In the genomic region with DNA sequence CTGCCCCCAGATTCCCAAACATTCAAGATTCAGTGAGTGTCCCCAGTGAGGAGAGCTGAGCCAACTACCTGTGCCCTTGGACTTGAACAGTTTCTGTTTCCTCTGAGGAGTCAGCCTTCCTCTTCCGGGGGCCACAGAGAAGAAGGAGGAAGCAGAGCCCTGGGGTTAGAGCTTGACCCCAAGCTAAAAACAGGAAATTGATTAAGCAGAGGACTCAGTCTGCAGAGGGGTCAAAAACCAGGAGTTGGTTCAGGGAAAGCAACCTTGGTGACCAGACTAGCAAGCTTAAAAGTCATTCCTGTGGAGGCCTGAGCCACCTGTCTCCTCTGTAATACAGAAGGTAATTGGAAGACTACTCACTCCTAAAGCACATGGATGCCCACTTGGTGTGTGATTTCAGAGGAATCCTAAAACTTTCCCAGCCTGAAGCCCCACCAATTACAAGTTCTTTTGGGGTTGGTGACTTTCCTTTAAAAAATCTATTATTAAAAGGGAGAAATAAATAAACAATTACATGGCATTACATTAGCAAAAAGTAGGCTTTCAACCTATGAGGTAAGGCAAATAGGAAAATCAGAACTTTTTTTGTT, we compare ENCODE assay signal across 1 cellular context.
TF ChIP-seq lines count a peak whose summit lies in the region.

No MANE protein-coding gene starts in this region.

TF ChIP-seq in HepG2, 621 proteins besides CTCF, POLR2A, EP300 and RAD21 (continued from another document and continues in another):
- TF ChIP-seq ZNF75D (CRISPR knock-in tag; IDR thresholded peaks at IDR 0.05; ENCODE audit: borderline replicate concordance) (no peak), ISL2 (CRISPR knock-in tag; IDR thresholded peaks at IDR 0.05) (peak; percentile 86), ZNF720 (CRISPR knock-in tag; IDR thresholded peaks at IDR 0.05) (no peak), ZNF607 (CRISPR knock-in tag; IDR thresholded peaks at IDR 0.05; ENCODE audit: borderline replicate concordance) (no peak), BATF2 (CRISPR knock-in tag; IDR thresholded peaks at IDR 0.05) (no peak), PAX8 (CRISPR knock-in tag; IDR thresholded peaks at IDR 0.05; ENCODE audit: borderline replicate concordance) (no peak), SP140L (CRISPR knock-in tag; IDR thresholded peaks at IDR 0.05; ENCODE audit: borderline replicate concordance) (no peak), ZNF839 (CRISPR knock-in tag; IDR thresholded peaks at IDR 0.05; ENCODE audit: borderline replicate concordance) (no peak), SKI (IDR thresholded peaks at IDR 0.05; ENCODE audit: partially characterized antibody) (no peak), ZBTB26 (CRISPR knock-in tag; IDR thresholded peaks at IDR 0.05; ENCODE audit: borderline replicate concordance) (no peak), ZNF382 (CRISPR knock-in tag; IDR thresholded peaks at IDR 0.05; ENCODE audit: borderline replicate concordance) (no peak), ZNF34 (CRISPR knock-in tag; IDR thresholded peaks at IDR 0.05; ENCODE audit: borderline replicate concordance) (no peak), CREM (IDR thresholded peaks at IDR 0.05) (peak; percentile 58; the same call in 1 of the 2 replicates), CREM (CRISPR knock-in tag; IDR thresholded peaks at IDR 0.05) (no peak), CEBPG (CRISPR knock-in tag; IDR thresholded peaks at IDR 0.05) (peak; percentile 43), STAG1 (CRISPR knock-in tag; IDR thresholded peaks at IDR 0.05) (0 out of 2 replicates have a peak, but pooled peaks have one; percentile 14), SATB2 (CRISPR knock-in tag; IDR thresholded peaks at IDR 0.05) (0 out of 2 replicates have a peak, but pooled peaks have one; percentile 27), RBFOX2 (IDR thresholded peaks at IDR 0.05; ENCODE audit: low read depth, low read length) (0 out of 2 replicates have a peak, but pooled peaks have one; percentile 24), KDM2A (CRISPR knock-in tag; IDR thresholded peaks at IDR 0.05; ENCODE audit: borderline replicate concordance, low read depth) (no peak), ZNF367 (CRISPR knock-in tag; IDR thresholded peaks at IDR 0.05; ENCODE audit: borderline replicate concordance) (no peak), CCAR2 (optimal IDR thresholded peaks at IDR 0.05; ENCODE audit: low read depth, low read length) (no peak), ZBTB7B (CRISPR knock-in tag; IDR thresholded peaks at IDR 0.05) (peak; percentile 77), NR2C2 (CRISPR knock-in tag; IDR thresholded peaks at IDR 0.05; ENCODE audit: borderline replicate concordance) (peak; percentile 90), PITX1 (CRISPR knock-in tag; IDR thresholded peaks at IDR 0.05) (peak; percentile 81), SIN3A (IDR thresholded peaks at IDR 0.05; ENCODE audit: borderline replicate concordance, low read depth, low read length) (peak; percentile 32; the same call in 1 of the 2 replicates), SP5 (CRISPR knock-in tag; IDR thresholded peaks at IDR 0.05; ENCODE audit: borderline replicate concordance, low read depth) (0 out of 2 replicates have a peak, but pooled peaks have one; percentile 33), E2F1 (CRISPR knock-in tag; IDR thresholded peaks at IDR 0.05) (no peak), ZNF501 (CRISPR knock-in tag; IDR thresholded peaks at IDR 0.05) (peak; percentile 75), DZIP1 (CRISPR knock-in tag; IDR thresholded peaks at IDR 0.05) (no peak), ZNF562 (CRISPR knock-in tag; IDR thresholded peaks at IDR 0.05; ENCODE audit: borderline replicate concordance) (no peak), ZNF282 (IDR thresholded peaks at IDR 0.05; ENCODE audit: partially characterized antibody) (no peak), ZKSCAN5 (CRISPR knock-in tag; IDR thresholded peaks at IDR 0.05) (no peak), ZBTB3 (CRISPR knock-in tag; IDR thresholded peaks at IDR 0.05; ENCODE audit: borderline replicate concordance, low read depth) (peak; percentile 40; the same call in 1 of the 2 replicates)
- TF ChIP-seq, protein P1, sequence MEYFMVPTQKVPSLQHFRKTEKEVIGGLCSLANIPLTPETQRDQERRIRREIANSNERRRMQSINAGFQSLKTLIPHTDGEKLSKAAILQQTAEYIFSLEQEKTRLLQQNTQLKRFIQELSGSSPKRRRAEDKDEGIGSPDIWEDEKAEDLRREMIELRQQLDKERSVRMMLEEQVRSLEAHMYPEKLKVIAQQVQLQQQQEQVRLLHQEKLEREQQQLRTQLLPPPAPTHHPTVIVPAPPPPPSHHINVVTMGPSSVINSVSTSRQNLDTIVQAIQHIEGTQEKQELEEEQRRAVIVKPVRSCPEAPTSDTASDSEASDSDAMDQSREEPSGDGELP (IDR thresholded peaks at IDR 0.05; ENCODE audit: borderline replicate concordance, low read depth), result no peak; the same call in 1 of the 2 replicates
- TF ChIP-seq, protein P2, sequence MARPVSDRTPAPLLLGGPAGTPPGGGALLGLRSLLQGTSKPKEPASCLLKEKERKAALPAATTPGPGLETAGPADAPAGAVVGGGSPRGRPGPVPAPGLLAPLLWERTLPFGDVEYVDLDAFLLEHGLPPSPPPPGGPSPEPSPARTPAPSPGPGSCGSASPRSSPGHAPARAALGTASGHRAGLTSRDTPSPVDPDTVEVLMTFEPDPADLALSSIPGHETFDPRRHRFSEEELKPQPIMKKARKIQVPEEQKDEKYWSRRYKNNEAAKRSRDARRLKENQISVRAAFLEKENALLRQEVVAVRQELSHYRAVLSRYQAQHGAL (CRISPR knock-in tag; IDR thresholded peaks at IDR 0.05; ENCODE audit: not compliant biosample characterization), result no peak
- TF ChIP-seq, protein P3, sequence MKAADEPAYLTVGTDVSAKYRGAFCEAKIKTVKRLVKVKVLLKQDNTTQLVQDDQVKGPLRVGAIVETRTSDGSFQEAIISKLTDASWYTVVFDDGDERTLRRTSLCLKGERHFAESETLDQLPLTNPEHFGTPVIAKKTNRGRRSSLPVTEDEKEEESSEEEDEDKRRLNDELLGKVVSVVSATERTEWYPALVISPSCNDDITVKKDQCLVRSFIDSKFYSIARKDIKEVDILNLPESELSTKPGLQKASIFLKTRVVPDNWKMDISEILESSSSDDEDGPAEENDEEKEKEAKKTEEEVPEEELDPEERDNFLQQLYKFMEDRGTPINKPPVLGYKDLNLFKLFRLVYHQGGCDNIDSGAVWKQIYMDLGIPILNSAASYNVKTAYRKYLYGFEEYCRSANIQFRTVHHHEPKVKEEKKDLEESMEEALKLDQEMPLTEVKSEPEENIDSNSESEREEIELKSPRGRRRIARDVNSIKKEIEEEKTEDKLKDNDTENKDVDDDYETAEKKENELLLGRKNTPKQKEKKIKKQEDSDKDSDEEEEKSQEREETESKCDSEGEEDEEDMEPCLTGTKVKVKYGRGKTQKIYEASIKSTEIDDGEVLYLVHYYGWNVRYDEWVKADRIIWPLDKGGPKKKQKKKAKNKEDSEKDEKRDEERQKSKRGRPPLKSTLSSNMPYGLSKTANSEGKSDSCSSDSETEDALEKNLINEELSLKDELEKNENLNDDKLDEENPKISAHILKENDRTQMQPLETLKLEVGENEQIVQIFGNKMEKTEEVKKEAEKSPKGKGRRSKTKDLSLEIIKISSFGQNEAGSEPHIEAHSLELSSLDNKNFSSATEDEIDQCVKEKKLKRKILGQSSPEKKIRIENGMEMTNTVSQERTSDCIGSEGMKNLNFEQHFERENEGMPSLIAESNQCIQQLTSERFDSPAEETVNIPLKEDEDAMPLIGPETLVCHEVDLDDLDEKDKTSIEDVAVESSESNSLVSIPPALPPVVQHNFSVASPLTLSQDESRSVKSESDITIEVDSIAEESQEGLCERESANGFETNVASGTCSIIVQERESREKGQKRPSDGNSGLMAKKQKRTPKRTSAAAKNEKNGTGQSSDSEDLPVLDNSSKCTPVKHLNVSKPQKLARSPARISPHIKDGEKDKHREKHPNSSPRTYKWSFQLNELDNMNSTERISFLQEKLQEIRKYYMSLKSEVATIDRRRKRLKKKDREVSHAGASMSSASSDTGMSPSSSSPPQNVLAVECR (CRISPR knock-in tag; IDR thresholded peaks at IDR 0.05; ENCODE audit: borderline replicate concordance), result peak; percentile 33; the same call in 1 of the 2 replicates
- TF ChIP-seq, protein P4, sequence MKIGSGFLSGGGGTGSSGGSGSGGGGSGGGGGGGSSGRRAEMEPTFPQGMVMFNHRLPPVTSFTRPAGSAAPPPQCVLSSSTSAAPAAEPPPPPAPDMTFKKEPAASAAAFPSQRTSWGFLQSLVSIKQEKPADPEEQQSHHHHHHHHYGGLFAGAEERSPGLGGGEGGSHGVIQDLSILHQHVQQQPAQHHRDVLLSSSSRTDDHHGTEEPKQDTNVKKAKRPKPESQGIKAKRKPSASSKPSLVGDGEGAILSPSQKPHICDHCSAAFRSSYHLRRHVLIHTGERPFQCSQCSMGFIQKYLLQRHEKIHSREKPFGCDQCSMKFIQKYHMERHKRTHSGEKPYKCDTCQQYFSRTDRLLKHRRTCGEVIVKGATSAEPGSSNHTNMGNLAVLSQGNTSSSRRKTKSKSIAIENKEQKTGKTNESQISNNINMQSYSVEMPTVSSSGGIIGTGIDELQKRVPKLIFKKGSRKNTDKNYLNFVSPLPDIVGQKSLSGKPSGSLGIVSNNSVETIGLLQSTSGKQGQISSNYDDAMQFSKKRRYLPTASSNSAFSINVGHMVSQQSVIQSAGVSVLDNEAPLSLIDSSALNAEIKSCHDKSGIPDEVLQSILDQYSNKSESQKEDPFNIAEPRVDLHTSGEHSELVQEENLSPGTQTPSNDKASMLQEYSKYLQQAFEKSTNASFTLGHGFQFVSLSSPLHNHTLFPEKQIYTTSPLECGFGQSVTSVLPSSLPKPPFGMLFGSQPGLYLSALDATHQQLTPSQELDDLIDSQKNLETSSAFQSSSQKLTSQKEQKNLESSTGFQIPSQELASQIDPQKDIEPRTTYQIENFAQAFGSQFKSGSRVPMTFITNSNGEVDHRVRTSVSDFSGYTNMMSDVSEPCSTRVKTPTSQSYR (CRISPR knock-in tag; IDR thresholded peaks at IDR 0.05; ENCODE audit: borderline replicate concordance), result peak; percentile 21; the same call in 1 of the 2 replicates
- TF ChIP-seq, protein P5, sequence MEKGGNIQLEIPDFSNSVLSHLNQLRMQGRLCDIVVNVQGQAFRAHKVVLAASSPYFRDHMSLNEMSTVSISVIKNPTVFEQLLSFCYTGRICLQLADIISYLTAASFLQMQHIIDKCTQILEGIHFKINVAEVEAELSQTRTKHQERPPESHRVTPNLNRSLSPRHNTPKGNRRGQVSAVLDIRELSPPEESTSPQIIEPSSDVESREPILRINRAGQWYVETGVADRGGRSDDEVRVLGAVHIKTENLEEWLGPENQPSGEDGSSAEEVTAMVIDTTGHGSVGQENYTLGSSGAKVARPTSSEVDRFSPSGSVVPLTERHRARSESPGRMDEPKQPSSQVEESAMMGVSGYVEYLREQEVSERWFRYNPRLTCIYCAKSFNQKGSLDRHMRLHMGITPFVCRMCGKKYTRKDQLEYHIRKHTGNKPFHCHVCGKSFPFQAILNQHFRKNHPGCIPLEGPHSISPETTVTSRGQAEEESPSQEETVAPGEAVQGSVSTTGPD (CRISPR knock-in tag; IDR thresholded peaks at IDR 0.05), result no peak
- TF ChIP-seq, protein P6, sequence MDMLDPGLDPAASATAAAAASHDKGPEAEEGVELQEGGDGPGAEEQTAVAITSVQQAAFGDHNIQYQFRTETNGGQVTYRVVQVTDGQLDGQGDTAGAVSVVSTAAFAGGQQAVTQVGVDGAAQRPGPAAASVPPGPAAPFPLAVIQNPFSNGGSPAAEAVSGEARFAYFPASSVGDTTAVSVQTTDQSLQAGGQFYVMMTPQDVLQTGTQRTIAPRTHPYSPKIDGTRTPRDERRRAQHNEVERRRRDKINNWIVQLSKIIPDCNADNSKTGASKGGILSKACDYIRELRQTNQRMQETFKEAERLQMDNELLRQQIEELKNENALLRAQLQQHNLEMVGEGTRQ (IDR thresholded peaks at IDR 0.05; ENCODE audit: low read depth, low read length), result no peak
- TF ChIP-seq, protein P6 (CRISPR knock-in tag; IDR thresholded peaks at IDR 0.05; ENCODE audit: borderline replicate concordance), result no peak
